In genomic region chr6:85403331-85404015, GRCh38 we compare ENCODE assay signal across 9 cellular contexts. TPM values are rescaled to one million over a fixed set of nuclear protein-coding genes. Genes with fewer than 3 reads are reported as not detected.
A peak's percentile ranks its signal among the peaks of the same experiment; 100 is the strongest.
DNase-seq lines count a peak whose midpoint lies in the region; ATAC-seq and TF ChIP-seq lines count a peak whose summit lies in the region.
"Had no signal": no experiment of that assay in that cellular context is flagged by ENCODE, and none has a peak within 500 bp of the region (broad histone marks: within the 10 kb centered on the region; RNA-seq: fewer than 3 reads in every experiment).

No MANE protein-coding gene starts in this region.

- ATAC-seq in Panc1 (peak; percentile 83), HG02884 (IDR thresholded peaks at IDR 0.05; ENCODE audit: unreplicated experiment) (no peak)

- no TSS peak for BruUV-seq in Panc1 (replicated peaks; lab: Mats Ljungman, UMichigan)

- CTCF ChIA-PET in Panc1 (lab: Charles Lee) = no interaction called here
- CTCF ChIA-PET in GM10248 (lab: Yijun Ruan, JAX) = interaction anchor here (1.4 to 1.8 kb wide), 3 partner anchors 9 to 12 kb away, joined by 3 to 5 read pairs (median 3); no protein-coding TSS in a partner anchor

- intact Hi-C loops in Panc1 (cut with micrococcal nuclease; ENCODE audit: unreplicated experiment) = loop anchor here (10.0 kb wide), 1 partner anchor 61 kb away; no protein-coding TSS in a partner anchor

- H3K36me3 ChIP-seq in Panc1 (ENCODE audit: control insufficient read depth, insufficient read depth, low read length) = no peaks in the 10 kb centered on the region

- H3K4me1 ChIP-seq in Panc1 (ENCODE audit: control insufficient read depth, insufficient read depth, low read length) = peaks cover 20% of the 10 kb centered on the region

- in situ Hi-C loops in Panc1 (cut with HindIII; ENCODE audit: low pct_unique_long_range_greater_than_20kb, low sequenced_read_pairs) = no loop called here

- H3K27me3 ChIP-seq in Panc1 (ENCODE audit: control insufficient read depth, insufficient read depth, low read length) = no peaks in the 10 kb centered on the region

- H3K27ac ChIP-seq in Panc1 (ENCODE audit: low read length) = peak overlapping the region; percentile 75

- POLR2A ChIA-PET in Panc1 (lab: Charles Lee) (no interaction called here), GM10248 (lab: Yijun Ruan, JAX) (interaction anchor here (0.6 to 0.8 kb wide), 2 partner anchors 46 to 240 kb away, joined by 3 read pairs; partner anchors contain the start of gene NT5E)

- no peak overlapping the region for H3K4me3 ChIP-seq in Panc1 (ENCODE audit: low read depth in 2 of 2, low read length in 2 of 2)
- H3K4me3 ChIP-seq in epithelial cell of proximal tubule (ENCODE audit: low read depth, low read length) = peak overlapping the region; percentile 26

- TF ChIP-seq CTCF in Panc1 (IDR thresholded peaks at IDR 0.05) = no peak
- no peak for TF ChIP-seq CTCF in epithelial cell of proximal tubule (conservative IDR thresholded peaks at IDR 0.05; ENCODE audit: low read depth, low read length)
- TF ChIP-seq CTCF in GM10248 (IDR thresholded peaks at IDR 0.05; ENCODE audit: control extremely low read depth, extremely low read depth, low read depth, missing control alignments) = no peak

- DNase-seq in GM04503 (ENCODE audit: low read depth) (peak; percentile 78), Panc1 (ENCODE audit: low read depth, low spot score) (peak; percentile 69), epithelial cell of proximal tubule (ENCODE audit: low read depth) (peak; percentile 84), pulmonary artery endothelial cell (ENCODE audit: low read depth, low spot score) (peak; percentile 83), GM10248 (ENCODE audit: extremely low spot score) (no peak), NCI-H146 treated with DMSO at 0.1 percent for 48 hours (lab: John Stamatoyannopoulos, UW; ENCODE audit: unreplicated experiment) (no peak)
- DNase-seq in stimulated activated CD4-positive, alpha-beta T cell treated with anti-CD3 and anti-CD28 coated beads, Interleukin-4, amount 100 ng/mL, for 1 hour = no peak
- DNase-seq: anterior cingulate cortex had no signal

- H3K9me3 ChIP-seq in Panc1 (ENCODE audit: control insufficient read depth, insufficient read depth, low read depth, low read length) = no peaks in the 10 kb centered on the region

RNA-seq across cellular contexts. Expression of gene NT5E, which starts 46.4 kb away (rescaled TPM):
- 58.4 TPM for total RNA-seq in Panc1 (2021; ENCODE audit: unreplicated experiment)
- 52.4 TPM for polyA plus RNA-seq in Panc1 (2012; ENCODE audit: insufficient read length)
- total RNA-seq in epithelial cell of proximal tubule = 145 and 216 TPM in 2 replicates
- 187 and 223 TPM in 2 replicates for total RNA-seq in pulmonary artery endothelial cell

Comparison
In these comparisons a context has a peak if more than half of its experiments do, and no peak if none do; other contexts are left out.
1. DNase-seq: peak in GM04503 (single experiment), Panc1 (single experiment), epithelial cell of proximal tubule (single experiment) and pulmonary artery endothelial cell (single experiment); none in stimulated activated CD4-positive, alpha-beta T cell treated with anti-CD3 and anti-CD28 coated beads, Interleukin-4, amount 100 ng/mL, for 1 hour (single experiment), GM10248 (single experiment) and NCI-H146 treated with DMSO at 0.1 percent for 48 hours (single experiment).